ENCODE assay signal across 19 cellular contexts in the genomic region with DNA sequence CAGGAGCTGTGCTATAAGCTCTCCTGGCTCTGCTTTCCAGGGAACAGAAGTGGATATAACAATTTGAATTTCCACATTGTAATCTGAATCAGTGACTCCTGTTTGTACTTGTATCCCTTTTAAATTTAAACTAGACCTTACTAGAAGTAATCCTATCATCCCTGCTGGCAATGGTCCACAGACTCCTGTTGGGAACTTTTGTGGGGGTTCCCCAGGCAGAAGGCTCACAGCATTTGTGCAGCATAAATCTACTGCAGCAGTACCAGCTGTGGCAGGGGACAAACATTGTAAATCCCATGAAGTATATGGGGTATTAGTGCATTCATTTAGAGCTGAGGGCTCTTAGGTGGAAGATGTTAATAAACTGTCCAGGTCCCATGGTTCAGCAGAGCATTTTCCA. TPM values are rescaled to one million over a fixed set of nuclear protein-coding genes. Genes with fewer than 3 reads are reported as not detected.
A peak's percentile ranks its signal among the peaks of the same experiment; 100 is the strongest.
DNase-seq lines count a peak whose midpoint lies in the region; TF ChIP-seq lines count a peak whose summit lies in the region.
"Had no signal": no experiment of that assay in that cellular context is flagged by ENCODE, and none has a peak within 500 bp of the region (broad histone marks: within the 10 kb centered on the region; RNA-seq: fewer than 3 reads in every experiment).

No MANE protein-coding gene starts in this region.

- H3K27me3 ChIP-seq in WERI-Rb-1 (ENCODE audit: insufficient read depth, low read depth, severe bottlenecking) = no peaks in the 10 kb centered on the region
- H3K27me3 ChIP-seq: BLaER1 had no signal

- no peaks in the 10 kb centered on the region for H3K4me1 Mint-ChIP-seq in activated CD4-positive, alpha-beta T cell treated with anti-CD3 and anti-CD28 coated beads, Interleukin-2, amount 10 ng/mL, durations not matched to agents 24 days and 14 days
- no peaks in the 10 kb centered on the region for H3K4me1 Mint-ChIP-seq in immature natural killer cell
- H3K4me1 Mint-ChIP-seq: B cell; CD4-positive, CD25-positive, alpha-beta regulatory T cell had no signal

- no peak overlapping the region for H3K27ac Mint-ChIP-seq in activated CD4-positive, alpha-beta T cell treated with anti-CD3 and anti-CD28 coated beads, Interleukin-2, amount 10 ng/mL, durations not matched to agents 24 days and 14 days
- no peak overlapping the region for H3K27ac Mint-ChIP-seq in immature natural killer cell
- H3K27ac Mint-ChIP-seq: B cell; CD8-positive, alpha-beta T cell; HFFc6 had no signal

- DNase-seq in activated CD4-positive, alpha-beta T cell treated with anti-CD3 and anti-CD28 coated beads, Interleukin-2, amount 10 ng/mL, durations not matched to agents 24 days and 14 days = peak; percentile 27
- no peak for DNase-seq in activated CD4-positive, alpha-beta T cell treated with anti-CD3 and anti-CD28 coated beads for 1 hour
- peak; percentile 99 for DNase-seq in NCI-H82 (lab: John Stamatoyannopoulos, UW)
- DNase-seq in WERI-Rb-1 = peak; percentile 42
- DNase-seq in NCI-H2171 (lab: John Stamatoyannopoulos, UW) = no peak
- no peak for DNase-seq in activated CD8-positive, alpha-beta memory T cell treated with anti-CD3 and anti-CD28 coated beads for 24 hours
- DNase-seq in immature natural killer cell = no peak
- DNase-seq: Caco-2; CD4-positive, CD25-positive, alpha-beta regulatory T cell; CD8-positive, alpha-beta T cell; DMS53; DMS79 treated with DMSO at 0.1 percent for 48 hours; GF-D8; GOT3; HFFc6 had no signal

- no peaks in the 10 kb centered on the region for H3K36me3 ChIP-seq in WERI-Rb-1
- H3K36me3 ChIP-seq: BLaER1, HAP-1 had no signal

- no peak overlapping the region for H3K27ac ChIP-seq in WERI-Rb-1
- H3K27ac ChIP-seq: BLaER1, C4-2B had no signal

- H3K9me3 Mint-ChIP-seq in activated CD4-positive, alpha-beta T cell treated with anti-CD3 and anti-CD28 coated beads, Interleukin-2, amount 10 ng/mL, durations not matched to agents 24 days and 14 days = no peaks in the 10 kb centered on the region
- peaks cover 17 to 32% (median 21%) of the 10 kb centered on the region in 6 donors for H3K9me3 Mint-ChIP-seq in immature natural killer cell

- TF ChIP-seq CTCF in WERI-Rb-1 (IDR thresholded peaks at IDR 0.05; ENCODE audit: low read depth, low read length) = no peak

- H3K4me3 Mint-ChIP-seq in activated CD4-positive, alpha-beta T cell treated with anti-CD3 and anti-CD28 coated beads, Interleukin-2, amount 10 ng/mL, durations not matched to agents 24 days and 14 days = no peak overlapping the region
- no peak overlapping the region for H3K4me3 Mint-ChIP-seq in immature natural killer cell
- H3K4me3 Mint-ChIP-seq: B cell; CD4-positive, CD25-positive, alpha-beta regulatory T cell; CD8-positive, alpha-beta T cell; HFFc6 had no signal

- peaks cover 5% of the 10 kb centered on the region for H3K9me3 ChIP-seq in WERI-Rb-1 (ENCODE audit: severe bottlenecking)
- H3K9me3 ChIP-seq: HAP-1 had no signal

- no peak overlapping the region for H3K4me3 ChIP-seq in WERI-Rb-1 (ENCODE audit: low read depth, low read length)
- H3K4me3 ChIP-seq: BLaER1, HAP-1 had no signal

- intact Hi-C loops in activated CD4-positive, alpha-beta T cell treated with anti-CD3 and anti-CD28 coated beads, Interleukin-2, amount 10 ng/mL, durations not matched to agents 24 days and 14 days (cut with micrococcal nuclease) = no loop called here

- no peaks in the 10 kb centered on the region for H3K36me3 Mint-ChIP-seq in activated CD4-positive, alpha-beta T cell treated with anti-CD3 and anti-CD28 coated beads, Interleukin-2, amount 10 ng/mL, durations not matched to agents 24 days and 14 days (ENCODE audit: low read depth)
- H3K36me3 Mint-ChIP-seq in immature natural killer cell = peaks cover 0 to 18% (median 0%) of the 10 kb centered on the region in 3 donors
- H3K36me3 Mint-ChIP-seq: CD4-positive, CD25-positive, alpha-beta regulatory T cell; CD8-positive, alpha-beta T cell had no signal

- H3K27me3 Mint-ChIP-seq in activated CD4-positive, alpha-beta T cell treated with anti-CD3 and anti-CD28 coated beads, Interleukin-2, amount 10 ng/mL, durations not matched to agents 24 days and 14 days = peaks cover 25% of the 10 kb centered on the region
- peaks cover 14 to 19% (median 17%) of the 10 kb centered on the region in 3 donors for H3K27me3 Mint-ChIP-seq in immature natural killer cell (ENCODE audit: low read depth in 3 of 3)

RNA-seq across cellular contexts. Expression of a gene that starts 12.0 kb away (rescaled TPM):
- 138 and 139 TPM in 2 replicates for total RNA-seq in activated CD4-positive, alpha-beta T cell treated with anti-CD3 and anti-CD28 coated beads, Interleukin-2, amount 10 ng/mL, durations not matched to agents 24 days and 14 days
- polyA plus RNA-seq in immature natural killer cell = 100 to 1,000 TPM; 102 to 146 (median 107) TPM

RNA-seq across cellular contexts. Expression of a gene that starts 42.3 kb away (rescaled TPM):
- 28.4 and 29.2 TPM in 2 replicates for total RNA-seq in activated CD4-positive, alpha-beta T cell treated with anti-CD3 and anti-CD28 coated beads, Interleukin-2, amount 10 ng/mL, durations not matched to agents 24 days and 14 days
- polyA plus RNA-seq in immature natural killer cell = 10 to 100 TPM in 2 of 3 donors, 1 to 10 TPM in 1; 9.4 to 19.8 (median 10.3) TPM

RNA-seq across cellular contexts. Expression of a gene that starts 43.3 kb away (rescaled TPM):
- total RNA-seq in activated CD4-positive, alpha-beta T cell treated with anti-CD3 and anti-CD28 coated beads, Interleukin-2, amount 10 ng/mL, durations not matched to agents 24 days and 14 days = 288 TPM in 2 replicates
- 100 to 1,000 TPM; 500 to 935 (median 673) TPM for polyA plus RNA-seq in immature natural killer cell

Comparison
In these comparisons a context has a peak if more than half of its experiments do, and no peak if none do; other contexts are left out.
1. DNase-seq: peak in activated CD4-positive, alpha-beta T cell treated with anti-CD3 and anti-CD28 coated beads, Interleukin-2, amount 10 ng/mL, durations not matched to agents 24 days and 14 days (single experiment), NCI-H82 (single experiment) and WERI-Rb-1 (single experiment); none in activated CD4-positive, alpha-beta T cell treated with anti-CD3 and anti-CD28 coated beads for 1 hour (single experiment), NCI-H2171 (single experiment), activated CD8-positive, alpha-beta memory T cell treated with anti-CD3 and anti-CD28 coated beads for 24 hours (single experiment) and immature natural killer cell (0 of 3).